Comparison of ENCODE assay signal across 14 cellular contexts in genomic region chr1:12384836-12385456, GRCh38.
DNase-seq lines count a peak whose midpoint lies in the region; ATAC-seq and TF ChIP-seq lines count a peak whose summit lies in the region.
"Had no signal": no experiment of that assay in that cellular context is flagged by ENCODE, and none has a peak within 500 bp of the region (broad histone marks: within the 10 kb centered on the region; RNA-seq: fewer than 3 reads in every experiment).

No MANE protein-coding gene starts in this region.

- CTCF ChIA-PET in CD4-positive, alpha-beta T cell (lab: Charles Lee) = interaction anchor here (2.1 kb wide), 1 partner anchor 234 kb away, joined by 12 read pairs; no protein-coding TSS in a partner anchor
- CTCF ChIA-PET in activated CD4-positive, alpha-beta memory T cell treated with anti-CD3 and anti-CD28 coated beads for 36 hours (lab: Charles Lee) = interaction anchor here (0.6 to 1.5 kb wide), 4 partner anchors 216 to 274 kb away, joined by 3 to 6 read pairs (median 3); no protein-coding TSS in a partner anchor

- 79 to 81% methylated on average over 8 of the region's 8 CpGs for WGBS in heart right ventricle, 2 donors

- intact Hi-C loops in CD4-positive, alpha-beta T cell (cut with DNase I, micrococcal nuclease) = no loop called here
- intact Hi-C loops in activated CD4-positive, alpha-beta memory T cell treated with anti-CD3 and anti-CD28 coated beads for 36 hours (cut with micrococcal nuclease) = loop anchor here (5.0 to 10.0 kb wide), 3 partner anchors 38 to 210 kb away; no protein-coding TSS in a partner anchor
- intact Hi-C loops in heart right ventricle (cut with DNase I) (loop anchor here in 1 of 10 donors (10.0 kb wide), 1 partner anchor 60 kb away; no protein-coding TSS in a partner anchor), tibial artery (cut with DNase I; ENCODE audit: low total_unique reads) (no loop called here)

- no peak for ATAC-seq in CD4-positive, alpha-beta T cell (ENCODE audit: poor library complexity)
- no peak for ATAC-seq in GM19023 (IDR thresholded peaks at IDR 0.05; ENCODE audit: unreplicated experiment)
- no peak for ATAC-seq in heart right ventricle
- ATAC-seq: HepG2, left lung, Panc1, WTC11 had no signal

- H3K4me3 Mint-ChIP-seq in CD4-positive, alpha-beta T cell = peak overlapping the region; percentile 32
- H3K4me3 Mint-ChIP-seq in activated CD4-positive, alpha-beta memory T cell treated with anti-CD3 and anti-CD28 coated beads for 36 hours = no peak overlapping the region
- H3K4me3 Mint-ChIP-seq: HFFc6, WTC11 had no signal

- no peaks in the 10 kb centered on the region for H3K27me3 ChIP-seq in CD4-positive, alpha-beta T cell (ENCODE audit: control insufficient read depth, insufficient read depth, low read length)
- no peaks in the 10 kb centered on the region for H3K27me3 ChIP-seq in effector memory CD4-positive, alpha-beta T cell (replicated peaks; ENCODE audit: control insufficient read depth, insufficient read depth, low read length, poor library complexity, severe bottlenecking)
- no peaks in the 10 kb centered on the region for H3K27me3 ChIP-seq in heart right ventricle
- H3K27me3 ChIP-seq in tibial artery = no peaks in the 10 kb centered on the region
- H3K27me3 ChIP-seq: left lung had no signal

- peak in 5 of 10 experiments; percentile 4 to 30 (median 21) for DNase-seq in CD4-positive, alpha-beta T cell
- DNase-seq in MV-4-11 (lab: John Stamatoyannopoulos, UW) = peak; percentile 52
- DNase-seq in activated CD4-positive, alpha-beta memory T cell treated with anti-CD3 and anti-CD28 coated beads for 36 hours = peak; percentile 45
- peak in 1 of 3 donors; percentile 5 for DNase-seq in effector memory CD4-positive, alpha-beta T cell
- no peak for DNase-seq in heart right ventricle
- DNase-seq in tibial artery = no peak
- DNase-seq: HFFc6, left lung had no signal

- H3K9me3 ChIP-seq in CD4-positive, alpha-beta T cell (ENCODE audit: control insufficient read depth, low read length) = peaks cover 14% of the 10 kb centered on the region
- no peaks in the 10 kb centered on the region for H3K9me3 ChIP-seq in effector memory CD4-positive, alpha-beta T cell (ENCODE audit: control insufficient read depth, low read length)
- H3K9me3 ChIP-seq in heart right ventricle = peaks cover 0 to 22% (median 0%) of the 10 kb centered on the region in 11 donors
- H3K9me3 ChIP-seq in tibial artery = no peaks in the 10 kb centered on the region

- H3K27me3 Mint-ChIP-seq in CD4-positive, alpha-beta T cell = no peaks in the 10 kb centered on the region
- H3K27me3 Mint-ChIP-seq in activated CD4-positive, alpha-beta memory T cell treated with anti-CD3 and anti-CD28 coated beads for 36 hours = no peaks in the 10 kb centered on the region
- H3K27me3 Mint-ChIP-seq: progenitor cell of endocrine pancreas had no signal

- peak overlapping the region; percentile 74 for H3K27ac Mint-ChIP-seq in CD4-positive, alpha-beta T cell
- H3K27ac Mint-ChIP-seq in activated CD4-positive, alpha-beta memory T cell treated with anti-CD3 and anti-CD28 coated beads for 36 hours = peak overlapping the region; percentile 47
- H3K27ac Mint-ChIP-seq: WTC11 had no signal

- peak overlapping the region; percentile 15 for H3K4me3 ChIP-seq in effector memory CD4-positive, alpha-beta T cell (ENCODE audit: insufficient read depth, low read depth, low read length, poor library complexity, severe bottlenecking)
- H3K4me3 ChIP-seq in heart right ventricle (no peak overlapping the region), tibial artery (no peak overlapping the region)
- H3K4me3 ChIP-seq: left lung, smooth muscle cell had no signal

- peaks cover 20% of the 10 kb centered on the region for H3K36me3 ChIP-seq in effector memory CD4-positive, alpha-beta T cell (ENCODE audit: control insufficient read depth, insufficient read depth, low read length)
- H3K36me3 ChIP-seq in heart right ventricle (peaks cover 0 to 96% (median 73%) of the 10 kb centered on the region in 9 donors), tibial artery (peaks cover 67 to 82% (median 82%) of the 10 kb centered on the region in 3 donors)

- no peak for TF ChIP-seq CTCF in CD4-positive, alpha-beta T cell (IDR thresholded peaks at IDR 0.05)
- TF ChIP-seq CTCF in heart right ventricle (IDR thresholded peaks at IDR 0.05) (no peak), tibial artery (IDR thresholded peaks at IDR 0.05) (no peak)

- peaks cover 21% of the 10 kb centered on the region for H3K4me1 ChIP-seq in effector memory CD4-positive, alpha-beta T cell (ENCODE audit: control insufficient read depth, insufficient read depth, low read length, poor library complexity, severe bottlenecking)
- peaks cover 0 to 22% (median 13%) of the 10 kb centered on the region in 9 donors for H3K4me1 ChIP-seq in heart right ventricle
- peaks cover 0 to 15% (median 8%) of the 10 kb centered on the region in 4 donors for H3K4me1 ChIP-seq in tibial artery

- H3K4me1 Mint-ChIP-seq in CD4-positive, alpha-beta T cell (ENCODE audit: low read depth) = peaks cover 58% of the 10 kb centered on the region
- H3K4me1 Mint-ChIP-seq in activated CD4-positive, alpha-beta memory T cell treated with anti-CD3 and anti-CD28 coated beads for 36 hours (ENCODE audit: low read depth) = peaks cover 44% of the 10 kb centered on the region
- H3K4me1 Mint-ChIP-seq: WTC11 had no signal

- H3K27ac ChIP-seq in CD4-positive, alpha-beta T cell (ENCODE audit: low read depth, low read length) = peak overlapping the region; percentile 44
- H3K27ac ChIP-seq in effector memory CD4-positive, alpha-beta T cell (ENCODE audit: insufficient read depth, low read length, poor library complexity, severe bottlenecking) = peak overlapping the region; percentile 68
- H3K27ac ChIP-seq in heart right ventricle = peak overlapping the region in 1 of 10 donors; percentile 18
- no peak overlapping the region for H3K27ac ChIP-seq in tibial artery
- H3K27ac ChIP-seq: left lung had no signal

- peaks cover 6% of the 10 kb centered on the region for H3K9me3 Mint-ChIP-seq in CD4-positive, alpha-beta T cell
- H3K9me3 Mint-ChIP-seq in activated CD4-positive, alpha-beta memory T cell treated with anti-CD3 and anti-CD28 coated beads for 36 hours = peaks cover 19% of the 10 kb centered on the region

- H3K36me3 Mint-ChIP-seq in CD4-positive, alpha-beta T cell (ENCODE audit: low read depth) = peaks cover 93% of the 10 kb centered on the region
- H3K36me3 Mint-ChIP-seq in activated CD4-positive, alpha-beta memory T cell treated with anti-CD3 and anti-CD28 coated beads for 36 hours = peaks cover 61% of the 10 kb centered on the region

- POLR2A ChIA-PET in CD4-positive, alpha-beta T cell (lab: Charles Lee) = interaction anchor here (0.6 to 3.1 kb wide), 11 partner anchors 13 to 476 kb away, joined by 3 to 28 read pairs (median 3); partner anchors contain the start of gene DHRS3
- POLR2A ChIA-PET in activated CD4-positive, alpha-beta memory T cell treated with anti-CD3 and anti-CD28 coated beads for 36 hours (lab: Charles Lee) = interaction anchor here (0.6 to 1.3 kb wide), 3 partner anchors 51 to 220 kb away, joined by 3 to 5 read pairs (median 3); no protein-coding TSS in a partner anchor

Comparison
In these comparisons a context has a peak if more than half of its experiments do, and no peak if none do; other contexts are left out.
1. DNase-seq: peak in MV-4-11 (single experiment) and activated CD4-positive, alpha-beta memory T cell treated with anti-CD3 and anti-CD28 coated beads for 36 hours (single experiment); none in heart right ventricle (0 of 2) and tibial artery (0 of 2).
2. H3K27ac ChIP-seq: peak in CD4-positive, alpha-beta T cell (single experiment) and effector memory CD4-positive, alpha-beta T cell (single experiment); none in tibial artery (0 of 2).